ENCODE assay signal across 26 cellular contexts in the genomic region with DNA sequence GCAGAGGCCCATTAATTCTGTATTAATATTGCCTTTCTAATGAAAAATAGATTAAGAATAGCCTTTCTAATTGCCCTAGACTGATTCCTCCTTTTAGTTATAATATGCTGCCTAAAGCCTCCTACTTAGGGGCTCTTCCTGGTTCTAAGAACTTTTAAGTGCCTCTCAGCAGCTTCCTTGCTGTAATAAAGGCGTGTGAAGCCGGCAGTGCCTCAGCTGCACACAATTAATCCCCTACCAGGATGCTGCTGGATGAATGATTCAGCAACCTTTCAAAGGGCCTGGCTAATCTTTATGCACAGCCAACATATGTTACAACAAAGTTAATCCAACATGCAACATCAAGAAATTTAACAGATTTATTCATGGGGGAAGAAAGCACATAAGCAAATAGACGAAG.
DNase-seq lines count a peak whose midpoint lies in the region; ATAC-seq and TF ChIP-seq lines count a peak whose summit lies in the region.
"Had no signal": no experiment of that assay in that cellular context is flagged by ENCODE, and none has a peak within 500 bp of the region (broad histone marks: within the 10 kb centered on the region; RNA-seq: fewer than 3 reads in every experiment).

No MANE protein-coding gene starts in this region.

- H3K27me3 Mint-ChIP-seq in endodermal cell (ENCODE audit: insufficient read depth), result no peaks in the 10 kb centered on the region
- H3K27me3 Mint-ChIP-seq in effector memory CD8-positive, alpha-beta T cell, result peaks cover 50 to 55% of the 10 kb centered on the region in 2 donors
- H3K27me3 Mint-ChIP-seq: activated CD4-positive, alpha-beta T cell treated with anti-CD3 and anti-CD28 coated beads, Interleukin-2, amount 10 ng/mL, durations not matched to agents 7 days and 5 days had no signal

- no peaks in the 10 kb centered on the region for H3K79me1 ChIP-seq in mesendoderm (ENCODE audit: low read length)

- no peak overlapping the region for H2BK5ac ChIP-seq in mesendoderm (ENCODE audit: low read length)

- no peak overlapping the region for H4K8ac ChIP-seq in mesendoderm (ENCODE audit: low read depth, low read length)

- H3K4me3 Mint-ChIP-seq in endodermal cell, result no peak overlapping the region
- no peak overlapping the region for H3K4me3 Mint-ChIP-seq in effector memory CD8-positive, alpha-beta T cell
- H3K4me3 Mint-ChIP-seq: activated CD4-positive, alpha-beta T cell treated with anti-CD3 and anti-CD28 coated beads, Interleukin-2, amount 10 ng/mL, durations not matched to agents 7 days and 5 days; natural killer cell treated with Interleukin-12 subunit alpha and Interleukin-12 subunit beta and Interleukin-15 and Interleukin-18, amount 100 ng/mL, for 72 hours had no signal

- peaks cover 13% of the 10 kb centered on the region for H3K9me3 Mint-ChIP-seq in endodermal cell
- no peaks in the 10 kb centered on the region for H3K9me3 Mint-ChIP-seq in effector memory CD8-positive, alpha-beta T cell
- H3K9me3 Mint-ChIP-seq: natural killer cell treated with Interleukin-12 subunit alpha and Interleukin-12 subunit beta and Interleukin-15 and Interleukin-18, amount 100 ng/mL, for 72 hours had no signal

- H3K36me3 Mint-ChIP-seq in endodermal cell (ENCODE audit: low read depth), result no peaks in the 10 kb centered on the region
- peaks cover 3% of the 10 kb centered on the region for H3K36me3 Mint-ChIP-seq in effector memory CD8-positive, alpha-beta T cell (ENCODE audit: insufficient read depth)
- H3K36me3 Mint-ChIP-seq: natural killer cell treated with Interleukin-12 subunit alpha and Interleukin-12 subunit beta and Interleukin-15 and Interleukin-18, amount 100 ng/mL, for 72 hours had no signal

- DNase-seq in AG20443 (ENCODE audit: low spot score) (peak; percentile 29), NCI-H524 treated with DMSO at 0.1 percent for 48 hours (lab: John Stamatoyannopoulos, UW) (peak; percentile 32), endodermal cell (peak; percentile 39), mesendoderm (peak; percentile 10), HuH-7.5 (ENCODE audit: low spot score) (no peak)
- DNase-seq in effector memory CD8-positive, alpha-beta T cell, result no peak
- DNase-seq: activated CD4-positive, alpha-beta T cell treated with anti-CD3 and anti-CD28 coated beads, Interleukin-2, amount 10 ng/mL, durations not matched to agents 7 days and 5 days; activated naive CD4-positive, alpha-beta T cell treated with anti-CD3 and anti-CD28 coated beads, Interleukin-2, amount 50 U/mL, for 16 hours; activated T-cell treated with anti-CD3 and anti-CD28 coated beads, Interleukin-2, amount 50 U/mL, for 48 hours; anterior cingulate cortex; C1 segment of cervical spinal cord; caudate nucleus; hypothalamus; NCI-H1694 treated with DMSO at 0.1 percent for 48 hours; NCI-H748 treated with DMSO at 0.1 percent for 48 hours; ovary; stimulated activated CD4-positive, alpha-beta T cell treated with anti-CD3 and anti-CD28 coated beads, Interleukin-12 subunit alpha, Interleukin-12 subunit beta, amount 100 ng/mL, for 4 hours; stimulated activated CD4-positive, alpha-beta T cell treated with anti-CD3 and anti-CD28 coated beads, Interleukin-4, amount 100 ng/mL, for 4 hours; stimulated activated naive CD4-positive, alpha-beta T cell; T-helper 2 cell; uterus had no signal

- no peaks in the 10 kb centered on the region for H3K79me2 ChIP-seq in mesendoderm (ENCODE audit: control insufficient read depth, insufficient read depth, low read length)

- peaks cover 17% of the 10 kb centered on the region for H3K9me3 ChIP-seq in endodermal cell (ENCODE audit: control insufficient read depth, low read length)
- H3K9me3 ChIP-seq: ovary, uterus had no signal

- H3K4me3 ChIP-seq in endodermal cell (ENCODE audit: low read length) (no peak overlapping the region), mesendoderm (ENCODE audit: low read length) (no peak overlapping the region)
- H3K4me3 ChIP-seq: ovary, right atrium auricular region, SK-N-MC, uterus had no signal

- no peak overlapping the region for H2BK120ac ChIP-seq in mesendoderm (ENCODE audit: low read depth, low read length)

- H3K4me1 ChIP-seq in endodermal cell (ENCODE audit: control insufficient read depth, insufficient read depth, low read length), result no peaks in the 10 kb centered on the region
- H3K4me1 ChIP-seq in mesendoderm (ENCODE audit: control insufficient read depth, low read depth, low read length), result no peaks in the 10 kb centered on the region
- H3K4me1 ChIP-seq: right atrium auricular region, uterus had no signal

- no peak overlapping the region for H3K4ac ChIP-seq in mesendoderm (ENCODE audit: low read depth, low read length)

- H2BK15ac ChIP-seq in mesendoderm (replicated peaks; ENCODE audit: low read depth), result no peak overlapping the region

- H3K36me3 ChIP-seq in endodermal cell (ENCODE audit: control insufficient read depth, insufficient read depth, low read length) (no peaks in the 10 kb centered on the region), mesendoderm (ENCODE audit: control insufficient read depth, insufficient read depth, low read length) (no peaks in the 10 kb centered on the region)
- H3K36me3 ChIP-seq: ovary, right atrium auricular region, uterus had no signal

- WGBS in endodermal cell (ENCODE audit: insufficient coverage in 1 of 2, insufficient read length in 1 of 2), 2 experiments, result 74 to 82% methylated on average over 3 of the region's 3 CpGs
- WGBS in mesendoderm (ENCODE audit: extremely low coverage, insufficient coverage, low lambda C conversion rate), result no CpG with 5 or more reads among the region's 3 CpGs

- H3K27ac Mint-ChIP-seq in endodermal cell, result no peak overlapping the region
- H3K27ac Mint-ChIP-seq in effector memory CD8-positive, alpha-beta T cell, result no peak overlapping the region
- H3K27ac Mint-ChIP-seq: activated CD4-positive, alpha-beta T cell treated with anti-CD3 and anti-CD28 coated beads, Interleukin-2, amount 10 ng/mL, durations not matched to agents 7 days and 5 days; natural killer cell treated with Interleukin-12 subunit alpha and Interleukin-12 subunit beta and Interleukin-15 and Interleukin-18, amount 100 ng/mL, for 72 hours had no signal

- no peaks in the 10 kb centered on the region for H3K27me3 ChIP-seq in endodermal cell (ENCODE audit: control insufficient read depth, insufficient read depth, low read length, poor library complexity, severe bottlenecking)
- no peaks in the 10 kb centered on the region for H3K27me3 ChIP-seq in mesendoderm (ENCODE audit: insufficient read depth, low read length, poor library complexity)
- H3K27me3 ChIP-seq: ovary, right atrium auricular region, uterus had no signal

- no peak for TF ChIP-seq CTCF in endodermal cell (conservative IDR thresholded peaks at IDR 0.05)

- no peak overlapping the region for H3K18ac ChIP-seq in mesendoderm (ENCODE audit: low read length)

- H4K5ac ChIP-seq in mesendoderm (ENCODE audit: low read length), result no peak overlapping the region

- no peak overlapping the region for H3K56ac ChIP-seq in mesendoderm (ENCODE audit: low read length)

- no peak overlapping the region for H3K4me2 ChIP-seq in mesendoderm (ENCODE audit: low read length)

- no peak for ATAC-seq in HG02870 (IDR thresholded peaks at IDR 0.05; ENCODE audit: unreplicated experiment)
- ATAC-seq in GM18511 (IDR thresholded peaks at IDR 0.05; ENCODE audit: unreplicated experiment), result no peak
- no peak for ATAC-seq in effector memory CD8-positive, alpha-beta T cell (replicated peaks)
- ATAC-seq: natural killer cell treated with Interleukin-12 subunit alpha and Interleukin-12 subunit beta and Interleukin-15 and Interleukin-18, amount 100 ng/mL, for 72 hours had no signal

- no peak overlapping the region for H2AK5ac ChIP-seq in mesendoderm (ENCODE audit: low read length)

- H3K4me1 Mint-ChIP-seq in endodermal cell, result no peaks in the 10 kb centered on the region
- H3K4me1 Mint-ChIP-seq in effector memory CD8-positive, alpha-beta T cell (ENCODE audit: low read depth in 2 of 2), result no peaks in the 10 kb centered on the region
- H3K4me1 Mint-ChIP-seq: activated CD4-positive, alpha-beta T cell treated with anti-CD3 and anti-CD28 coated beads, Interleukin-2, amount 10 ng/mL, durations not matched to agents 7 days and 5 days had no signal

- peak overlapping the region; percentile 33 for H3K27ac ChIP-seq in endodermal cell (ENCODE audit: low read depth, low read length)
- no peak overlapping the region for H3K27ac ChIP-seq in mesendoderm (ENCODE audit: low read depth, low read length)
- H3K27ac ChIP-seq: ovary, right atrium auricular region, SK-N-MC, uterus had no signal

- no peak overlapping the region for H3K9ac ChIP-seq in endodermal cell (ENCODE audit: extremely low read depth, low read length, poor library complexity, severe bottlenecking)
- H3K9ac ChIP-seq in mesendoderm (ENCODE audit: low read length), result no peak overlapping the region

- no peak overlapping the region for H3K23ac ChIP-seq in mesendoderm (ENCODE audit: low read length)

Comparison
In these comparisons a context has a peak if more than half of its experiments do, and no peak if none do; other contexts are left out.
1. DNase-seq: peak in AG20443 (single experiment), NCI-H524 treated with DMSO at 0.1 percent for 48 hours (single experiment), endodermal cell (single experiment) and mesendoderm (single experiment); none in effector memory CD8-positive, alpha-beta T cell (0 of 3) and HuH-7.5 (single experiment).